24 cellular contexts compared by ENCODE assay signal in the genomic region with DNA sequence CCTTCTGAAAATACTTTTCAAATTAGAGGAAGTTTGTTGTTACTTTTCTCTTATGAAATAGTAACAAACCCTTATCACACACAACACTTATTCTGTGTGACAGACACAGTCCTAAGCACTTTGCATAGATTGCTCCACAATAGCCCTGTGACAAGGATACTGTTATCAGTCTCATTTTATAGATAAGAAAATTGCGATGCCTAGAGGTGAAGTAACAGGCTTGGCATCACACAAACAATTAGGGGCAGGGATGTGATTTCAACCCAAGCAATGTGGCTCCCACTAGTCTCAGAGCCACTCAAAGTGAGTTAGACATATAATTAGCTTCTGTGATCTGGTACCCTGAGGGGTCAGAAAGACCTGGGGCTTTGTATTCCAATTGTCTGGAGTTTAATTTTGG.
"Had no signal": no experiment of that assay in that cellular context is flagged by ENCODE, and none has a peak within 500 bp of the region (broad histone marks: within the 10 kb centered on the region; RNA-seq: fewer than 3 reads in every experiment).

No MANE protein-coding gene starts in this region.

- H3K36me3 ChIP-seq: breast epithelium, SJSA1 had no signal

- DNase-seq: activated B cell treated with CpG ODN at 0.5 μM for 24 hours; activated CD4-positive, alpha-beta T cell treated with anti-CD3 and anti-CD28 coated beads for 1 hour; activated CD4-positive, alpha-beta T cell treated with anti-CD3 and anti-CD28 coated beads, Interleukin-2, amount 10 ng/mL, durations not matched to agents 24 days and 14 days; activated CD4-positive, alpha-beta T cell treated with anti-CD3 and anti-CD28 coated beads, Interleukin-2, amount 50 U/mL, for 48 hours; activated CD8-positive, alpha-beta memory T cell treated with anti-CD3 and anti-CD28 coated beads, Interleukin-2, amount 10 ng/mL, durations not matched to agents 7 days and 5 days; activated effector memory CD4-positive, alpha-beta T cell treated with Interleukin-2 at 50 U/mL for 16 hours; activated naive CD4-positive, alpha-beta T cell; activated T-cell treated with anti-CD3 and anti-CD28 coated beads, Interleukin-2, amount 50 U/mL, for 24 hours; aorta; NCI-H1092 treated with DMSO at 0.1 percent for 48 hours; NCI-H1436 treated with DMSO at 0.1 percent for 48 hours; NCI-H187; NCI-H2081; NCI-H2171 treated with DMSO at 0.1 percent for 48 hours; NCI-H526; NCI-H82; RPMI8226; T-helper 17 cell; T-helper 9 cell had no signal

- ATAC-seq: activated CD8-positive, alpha-beta memory T cell treated with anti-CD3 and anti-CD28 coated beads, Interleukin-2, amount 10 ng/mL, durations not matched to agents 7 days and 5 days; Panc1; Right ventricle myocardium inferior; T-helper 17 cell had no signal

- H3K4me3 ChIP-seq: breast epithelium, SJSA1 had no signal

- H3K27ac ChIP-seq: breast epithelium, KMS-11, SJSA1 had no signal

- H3K9ac ChIP-seq: KMS-11 had no signal

- H3K4me1 ChIP-seq: breast epithelium, SJSA1 had no signal

- H3K27me3 ChIP-seq: breast epithelium had no signal

- H3K4me2 ChIP-seq: KMS-11 had no signal
